ENCODE assay signal across 1 cellular context in genomic region chr4:2570551-2571222, GRCh38.
TF ChIP-seq lines count a peak whose summit lies in the region.

No MANE protein-coding gene starts in this region.

TF ChIP-seq in GM12878, 131 proteins besides CTCF, POLR2A, EP300 and RAD21 (continued from another document):
- no peak for TF ChIP-seq ZBTB33 (IDR thresholded peaks at IDR 0.05)
- TF ChIP-seq JUND (IDR thresholded peaks at IDR 0.05; ENCODE audit: low read depth, low read length), result no peak
- no peak for TF ChIP-seq BRCA1 (IDR thresholded peaks at IDR 0.05; ENCODE audit: low read depth, low read length)
- peak; percentile 57; the same call in 1 of the 2 replicates for TF ChIP-seq CREM (IDR thresholded peaks at IDR 0.05; ENCODE audit: low read depth)
- no peak for TF ChIP-seq NFYA (IDR thresholded peaks at IDR 0.05; ENCODE audit: borderline replicate concordance, low read depth, low read length)
- no peak for TF ChIP-seq SMAD5 (IDR thresholded peaks at IDR 0.05; ENCODE audit: low read depth)
- no peak for TF ChIP-seq PAX5 (IDR thresholded peaks at IDR 0.05; ENCODE audit: borderline replicate concordance, low read depth, low read length)
- TF ChIP-seq, protein P1, sequence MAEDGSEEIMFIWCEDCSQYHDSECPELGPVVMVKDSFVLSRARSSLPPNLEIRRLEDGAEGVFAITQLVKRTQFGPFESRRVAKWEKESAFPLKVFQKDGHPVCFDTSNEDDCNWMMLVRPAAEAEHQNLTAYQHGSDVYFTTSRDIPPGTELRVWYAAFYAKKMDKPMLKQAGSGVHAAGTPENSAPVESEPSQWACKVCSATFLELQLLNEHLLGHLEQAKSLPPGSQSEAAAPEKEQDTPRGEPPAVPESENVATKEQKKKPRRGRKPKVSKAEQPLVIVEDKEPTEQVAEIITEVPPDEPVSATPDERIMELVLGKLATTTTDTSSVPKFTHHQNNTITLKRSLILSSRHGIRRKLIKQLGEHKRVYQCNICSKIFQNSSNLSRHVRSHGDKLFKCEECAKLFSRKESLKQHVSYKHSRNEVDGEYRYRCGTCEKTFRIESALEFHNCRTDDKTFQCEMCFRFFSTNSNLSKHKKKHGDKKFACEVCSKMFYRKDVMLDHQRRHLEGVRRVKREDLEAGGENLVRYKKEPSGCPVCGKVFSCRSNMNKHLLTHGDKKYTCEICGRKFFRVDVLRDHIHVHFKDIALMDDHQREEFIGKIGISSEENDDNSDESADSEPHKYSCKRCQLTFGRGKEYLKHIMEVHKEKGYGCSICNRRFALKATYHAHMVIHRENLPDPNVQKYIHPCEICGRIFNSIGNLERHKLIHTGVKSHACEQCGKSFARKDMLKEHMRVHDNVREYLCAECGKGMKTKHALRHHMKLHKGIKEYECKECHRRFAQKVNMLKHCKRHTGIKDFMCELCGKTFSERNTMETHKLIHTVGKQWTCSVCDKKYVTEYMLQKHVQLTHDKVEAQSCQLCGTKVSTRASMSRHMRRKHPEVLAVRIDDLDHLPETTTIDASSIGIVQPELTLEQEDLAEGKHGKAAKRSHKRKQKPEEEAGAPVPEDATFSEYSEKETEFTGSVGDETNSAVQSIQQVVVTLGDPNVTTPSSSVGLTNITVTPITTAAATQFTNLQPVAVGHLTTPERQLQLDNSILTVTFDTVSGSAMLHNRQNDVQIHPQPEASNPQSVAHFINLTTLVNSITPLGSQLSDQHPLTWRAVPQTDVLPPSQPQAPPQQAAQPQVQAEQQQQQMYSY (CRISPR knock-in tag; IDR thresholded peaks at IDR 0.05), result no peak
- TF ChIP-seq PML (IDR thresholded peaks at IDR 0.05; ENCODE audit: low read length), result no peak
- no peak for TF ChIP-seq HDAC2 (IDR thresholded peaks at IDR 0.05)
- TF ChIP-seq, protein P2, sequence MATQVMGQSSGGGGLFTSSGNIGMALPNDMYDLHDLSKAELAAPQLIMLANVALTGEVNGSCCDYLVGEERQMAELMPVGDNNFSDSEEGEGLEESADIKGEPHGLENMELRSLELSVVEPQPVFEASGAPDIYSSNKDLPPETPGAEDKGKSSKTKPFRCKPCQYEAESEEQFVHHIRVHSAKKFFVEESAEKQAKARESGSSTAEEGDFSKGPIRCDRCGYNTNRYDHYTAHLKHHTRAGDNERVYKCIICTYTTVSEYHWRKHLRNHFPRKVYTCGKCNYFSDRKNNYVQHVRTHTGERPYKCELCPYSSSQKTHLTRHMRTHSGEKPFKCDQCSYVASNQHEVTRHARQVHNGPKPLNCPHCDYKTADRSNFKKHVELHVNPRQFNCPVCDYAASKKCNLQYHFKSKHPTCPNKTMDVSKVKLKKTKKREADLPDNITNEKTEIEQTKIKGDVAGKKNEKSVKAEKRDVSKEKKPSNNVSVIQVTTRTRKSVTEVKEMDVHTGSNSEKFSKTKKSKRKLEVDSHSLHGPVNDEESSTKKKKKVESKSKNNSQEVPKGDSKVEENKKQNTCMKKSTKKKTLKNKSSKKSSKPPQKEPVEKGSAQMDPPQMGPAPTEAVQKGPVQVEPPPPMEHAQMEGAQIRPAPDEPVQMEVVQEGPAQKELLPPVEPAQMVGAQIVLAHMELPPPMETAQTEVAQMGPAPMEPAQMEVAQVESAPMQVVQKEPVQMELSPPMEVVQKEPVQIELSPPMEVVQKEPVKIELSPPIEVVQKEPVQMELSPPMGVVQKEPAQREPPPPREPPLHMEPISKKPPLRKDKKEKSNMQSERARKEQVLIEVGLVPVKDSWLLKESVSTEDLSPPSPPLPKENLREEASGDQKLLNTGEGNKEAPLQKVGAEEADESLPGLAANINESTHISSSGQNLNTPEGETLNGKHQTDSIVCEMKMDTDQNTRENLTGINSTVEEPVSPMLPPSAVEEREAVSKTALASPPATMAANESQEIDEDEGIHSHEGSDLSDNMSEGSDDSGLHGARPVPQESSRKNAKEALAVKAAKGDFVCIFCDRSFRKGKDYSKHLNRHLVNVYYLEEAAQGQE (IDR thresholded peaks at IDR 0.05; ENCODE audit: low read depth, low read length), result no peak
- TF ChIP-seq ZNF622 (IDR thresholded peaks at IDR 0.05), result no peak
- peak; percentile 49; the same call in 1 of the 2 replicates for TF ChIP-seq POLR2AphosphoS5 (IDR thresholded peaks at IDR 0.05; ENCODE audit: low read length)
- peak; percentile 57 for TF ChIP-seq RUNX3 (IDR thresholded peaks at IDR 0.05; ENCODE audit: low read length)
- TF ChIP-seq YBX1 (IDR thresholded peaks at IDR 0.05), result no peak
- TF ChIP-seq MLLT1 (IDR thresholded peaks at IDR 0.05), result 0 out of 2 replicates have a peak, but pooled peaks have one; percentile 29
- TF ChIP-seq GATAD2B (conservative IDR thresholded peaks at IDR 0.05; ENCODE audit: low read depth), result no peak
- TF ChIP-seq SUPT20H (IDR thresholded peaks at IDR 0.05; ENCODE audit: borderline replicate concordance, control insufficient read depth, low read depth, low read length), result no peak
- TF ChIP-seq CHD4 (IDR thresholded peaks at IDR 0.05), result no peak
- TF ChIP-seq ZNF207 (IDR thresholded peaks at IDR 0.05; ENCODE audit: borderline replicate concordance), result no peak
- no peak for TF ChIP-seq ATF2 (IDR thresholded peaks at IDR 0.05; ENCODE audit: low read length)
- TF ChIP-seq, protein P3, sequence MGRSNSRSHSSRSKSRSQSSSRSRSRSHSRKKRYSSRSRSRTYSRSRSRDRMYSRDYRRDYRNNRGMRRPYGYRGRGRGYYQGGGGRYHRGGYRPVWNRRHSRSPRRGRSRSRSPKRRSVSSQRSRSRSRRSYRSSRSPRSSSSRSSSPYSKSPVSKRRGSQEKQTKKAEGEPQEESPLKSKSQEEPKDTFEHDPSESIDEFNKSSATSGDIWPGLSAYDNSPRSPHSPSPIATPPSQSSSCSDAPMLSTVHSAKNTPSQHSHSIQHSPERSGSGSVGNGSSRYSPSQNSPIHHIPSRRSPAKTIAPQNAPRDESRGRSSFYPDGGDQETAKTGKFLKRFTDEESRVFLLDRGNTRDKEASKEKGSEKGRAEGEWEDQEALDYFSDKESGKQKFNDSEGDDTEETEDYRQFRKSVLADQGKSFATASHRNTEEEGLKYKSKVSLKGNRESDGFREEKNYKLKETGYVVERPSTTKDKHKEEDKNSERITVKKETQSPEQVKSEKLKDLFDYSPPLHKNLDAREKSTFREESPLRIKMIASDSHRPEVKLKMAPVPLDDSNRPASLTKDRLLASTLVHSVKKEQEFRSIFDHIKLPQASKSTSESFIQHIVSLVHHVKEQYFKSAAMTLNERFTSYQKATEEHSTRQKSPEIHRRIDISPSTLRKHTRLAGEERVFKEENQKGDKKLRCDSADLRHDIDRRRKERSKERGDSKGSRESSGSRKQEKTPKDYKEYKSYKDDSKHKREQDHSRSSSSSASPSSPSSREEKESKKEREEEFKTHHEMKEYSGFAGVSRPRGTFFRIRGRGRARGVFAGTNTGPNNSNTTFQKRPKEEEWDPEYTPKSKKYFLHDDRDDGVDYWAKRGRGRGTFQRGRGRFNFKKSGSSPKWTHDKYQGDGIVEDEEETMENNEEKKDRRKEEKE (IDR thresholded peaks at IDR 0.05), result no peak
- TF ChIP-seq KLF5 (IDR thresholded peaks at IDR 0.05; ENCODE audit: partially characterized antibody), result no peak
- TF ChIP-seq, protein P4, sequence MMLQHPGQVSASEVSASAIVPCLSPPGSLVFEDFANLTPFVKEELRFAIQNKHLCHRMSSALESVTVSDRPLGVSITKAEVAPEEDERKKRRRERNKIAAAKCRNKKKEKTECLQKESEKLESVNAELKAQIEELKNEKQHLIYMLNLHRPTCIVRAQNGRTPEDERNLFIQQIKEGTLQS (IDR thresholded peaks at IDR 0.05; ENCODE audit: borderline replicate concordance, extremely low read depth, low read depth, low read length), result no peak
- TF ChIP-seq KAT2A (conservative IDR thresholded peaks at IDR 0.05; ENCODE audit: control insufficient read depth, low read depth, low read length), result no peak
- no peak for TF ChIP-seq NFIC (IDR thresholded peaks at IDR 0.05; ENCODE audit: low read depth, low read length)
- TF ChIP-seq ZNF384 (IDR thresholded peaks at IDR 0.05; ENCODE audit: borderline replicate concordance, low read depth, low read length), result no peak
- TF ChIP-seq NR2F1 (conservative IDR thresholded peaks at IDR 0.05), result no peak
- 0 out of 2 replicates have a peak, but pooled peaks have one; percentile 12 for TF ChIP-seq CBX5 (IDR thresholded peaks at IDR 0.05; ENCODE audit: low read depth)
